ENCODE assay signal across 22 cellular contexts in genomic region chr2:13230221-13230620, GRCh38.
DNase-seq lines count a peak whose midpoint lies in the region; ATAC-seq, FAIRE-seq and TF ChIP-seq lines count a peak whose summit lies in the region.
"Had no signal": no experiment of that assay in that cellular context is flagged by ENCODE, and none has a peak within 500 bp of the region (broad histone marks: within the 10 kb centered on the region; RNA-seq: fewer than 3 reads in every experiment).

No MANE protein-coding gene starts in this region.

- H3K4me1 ChIP-seq in SK-N-SH (ENCODE audit: control insufficient read depth in 1 of 2, insufficient read depth in 2 of 2, low read depth in 1 of 2, low read length in 1 of 2) = no peaks in the 10 kb centered on the region; a peak in 1 of 4 replicates
- H3K4me1 ChIP-seq: left ventricle myocardium inferior, spleen, vagina had no signal

- in situ Hi-C loops in brain microvascular endothelial cell (cut with HindIII; ENCODE audit: low pct_ligation_motif_present, low sequenced_read_pairs) = no loop called here

- no peak overlapping the region for H3K4me2 ChIP-seq in SK-N-SH

- H3K27me3 ChIP-seq in SK-N-SH (ENCODE audit: insufficient read depth) (no peaks in the 10 kb centered on the region), brain microvascular endothelial cell (replicated peaks) (no peaks in the 10 kb centered on the region)
- H3K27me3 ChIP-seq: spleen, vagina had no signal

- H3F3A ChIP-seq in SK-N-SH (replicated peaks; ENCODE audit: insufficient read depth) = peaks cover 4% of the 10 kb centered on the region

- peaks cover 0 to 2% (median 0%) of the 10 kb centered on the region in 3 donors for H3K27me3 Mint-ChIP-seq in CD14-positive monocyte (ENCODE audit: low read depth in 3 of 3)
- H3K27me3 Mint-ChIP-seq: activated CD8-positive, alpha-beta memory T cell treated with anti-CD3 and anti-CD28 coated beads, Interleukin-2, amount 10 ng/mL, durations not matched to agents 7 days and 5 days had no signal

- no peaks in the 10 kb centered on the region for H3K9me2 ChIP-seq in SK-N-SH

- H3K4me3 ChIP-seq in SK-N-SH (ENCODE audit: low read depth in 2 of 2, low read length in 1 of 2) (no peak overlapping the region), brain microvascular endothelial cell (ENCODE audit: low read depth, low read length) (no peak overlapping the region)
- H3K4me3 ChIP-seq: left ventricle myocardium inferior, mucosa of descending colon, spleen, vagina had no signal

- H3K27ac ChIP-seq in SK-N-SH (ENCODE audit: low read depth in 2 of 2, low read length in 1 of 2) = no peak overlapping the region
- H3K27ac ChIP-seq in brain microvascular endothelial cell = no peak overlapping the region
- H3K27ac ChIP-seq: HL-60, left ventricle myocardium inferior, spleen, vagina had no signal

- no peak for TF ChIP-seq RAD21 in SK-N-SH (IDR thresholded peaks at IDR 0.05; ENCODE audit: low read length)

- H3K27ac Mint-ChIP-seq in CD14-positive monocyte = no peak overlapping the region
- H3K27ac Mint-ChIP-seq: activated CD8-positive, alpha-beta memory T cell treated with anti-CD3 and anti-CD28 coated beads, Interleukin-2, amount 10 ng/mL, durations not matched to agents 7 days and 5 days had no signal

- no peaks in the 10 kb centered on the region for H3K79me2 ChIP-seq in SK-N-SH (ENCODE audit: insufficient read depth)

- H4K20me1 ChIP-seq in SK-N-SH (ENCODE audit: insufficient read depth) = no peaks in the 10 kb centered on the region

- no peak for TF ChIP-seq EP300 in SK-N-SH (IDR thresholded peaks at IDR 0.05; ENCODE audit: borderline replicate concordance in 1 of 2, low read depth in 1 of 2, low read length in 1 of 2)

- CTCF ChIA-PET in SK-N-SH (lab: Yijun Ruan, JAX) = interaction anchor here (0.9 to 1.5 kb wide), 2 partner anchors 9 to 10 kb away, joined by 3 to 4 read pairs; no protein-coding TSS in a partner anchor

- no peak overlapping the region for H3K9ac ChIP-seq in SK-N-SH

- H3K36me3 Mint-ChIP-seq in CD14-positive monocyte = no peaks in the 10 kb centered on the region
- H3K36me3 Mint-ChIP-seq: activated CD8-positive, alpha-beta memory T cell treated with anti-CD3 and anti-CD28 coated beads, Interleukin-2, amount 10 ng/mL, durations not matched to agents 7 days and 5 days had no signal

- no peak for FAIRE-seq in urothelium cell line (lab: Jason Lieb, UNC)

- DNase-seq in SK-N-SH (peak; percentile 1), NCI-H748 (lab: John Stamatoyannopoulos, UW; ENCODE audit: unreplicated experiment) (peak; percentile 92), brain microvascular endothelial cell (peak; percentile 24), urothelium cell line (ENCODE audit: low spot score) (peak; percentile 27), amniotic stem cell (lab: John Stamatoyannopoulos, UW) (no peak), CD14-positive monocyte (ENCODE audit: low spot score) (no peak)
- DNase-seq: activated CD4-positive, alpha-beta T cell treated with anti-CD3 and anti-CD28 coated beads for 1 hour; activated CD8-positive, alpha-beta memory T cell treated with anti-CD3 and anti-CD28 coated beads, Interleukin-2, amount 10 ng/mL, durations not matched to agents 7 days and 5 days; activated effector memory CD4-positive, alpha-beta T cell treated with Interleukin-2 at 50 U/mL for 16 hours; C1 segment of cervical spinal cord; central memory CD4-positive, alpha-beta T cell; DMS79 treated with DMSO at 0.1 percent for 48 hours; left ventricle myocardium inferior; mucosa of descending colon; NCI-H1930; NK-92 treated with Interleukin-12 subunit alpha and Interleukin-12 subunit beta, amount 100 ng/mL, for 24 hours; spleen had no signal

- intact Hi-C loops in CD14-positive monocyte (cut with micrococcal nuclease) = no loop called here

- POLR2A ChIA-PET in SK-N-SH (lab: Yijun Ruan, JAX) = no interaction called here

- ATAC-seq in SK-N-SH treated with all-trans-retinoic acid at 6 μM for 48 hours = no peak
- no peak for ATAC-seq in HG02588 (IDR thresholded peaks at IDR 0.05; ENCODE audit: unreplicated experiment)
- ATAC-seq: activated CD8-positive, alpha-beta memory T cell treated with anti-CD3 and anti-CD28 coated beads, Interleukin-2, amount 10 ng/mL, durations not matched to agents 7 days and 5 days; mucosa of descending colon had no signal

- TF ChIP-seq CTCF in SK-N-SH (IDR thresholded peaks at IDR 0.05) (no peak), brain microvascular endothelial cell (IDR thresholded peaks at IDR 0.05; ENCODE audit: low read depth, low read length, missing control alignments) (no peak), CD14-positive monocyte (IDR thresholded peaks at IDR 0.05) (no peak)

- H3K9me3 Mint-ChIP-seq in CD14-positive monocyte = peaks cover 0 to 2% (median 0%) of the 10 kb centered on the region in 7 donors
- H3K9me3 Mint-ChIP-seq: neural crest cell had no signal

- no peak overlapping the region for H2AFZ ChIP-seq in SK-N-SH (ENCODE audit: low read depth)

- H3K36me3 ChIP-seq in SK-N-SH (replicated peaks in 1 of 2; ENCODE audit: control insufficient read depth in 1 of 2, insufficient read depth in 2 of 2, low read length in 1 of 2) = no peaks in the 10 kb centered on the region
- no peaks in the 10 kb centered on the region for H3K36me3 ChIP-seq in brain microvascular endothelial cell (replicated peaks)
- H3K36me3 ChIP-seq: left ventricle myocardium inferior, spleen, vagina had no signal

- no peaks in the 10 kb centered on the region for H3K4me1 Mint-ChIP-seq in CD14-positive monocyte
- H3K4me1 Mint-ChIP-seq: activated CD8-positive, alpha-beta memory T cell treated with anti-CD3 and anti-CD28 coated beads, Interleukin-2, amount 10 ng/mL, durations not matched to agents 7 days and 5 days; neural crest cell had no signal

- no peaks in the 10 kb centered on the region; the same call in 1 of the 2 replicates for H3K9me3 ChIP-seq in SK-N-SH
- H3K9me3 ChIP-seq: left ventricle myocardium inferior, mucosa of descending colon, spleen, vagina had no signal

- H3K4me3 Mint-ChIP-seq in CD14-positive monocyte = no peak overlapping the region
- H3K4me3 Mint-ChIP-seq: activated CD8-positive, alpha-beta memory T cell treated with anti-CD3 and anti-CD28 coated beads, Interleukin-2, amount 10 ng/mL, durations not matched to agents 7 days and 5 days; neural crest cell had no signal

- 11% methylated on average over 1 of the region's 1 CpG for WGBS in SK-N-SH (ENCODE audit: low lambda C conversion rate)

TF ChIP-seq in SK-N-SH, 30 proteins besides CTCF, POLR2A, EP300 and RAD21 (continues in another document):
- TF ChIP-seq TCF12 (IDR thresholded peaks at IDR 0.05) (no peak), USF2 (IDR thresholded peaks at IDR 0.05; ENCODE audit: borderline replicate concordance, low read depth, low read length) (no peak), MXI1 (IDR thresholded peaks at IDR 0.05; ENCODE audit: low read depth, low read length) (no peak), GABPA (IDR thresholded peaks at IDR 0.05; ENCODE audit: low read depth) (no peak), ZBTB33 (IDR thresholded peaks at IDR 0.05; ENCODE audit: borderline replicate concordance, low read depth) (no peak)

TF ChIP-seq in SK-N-SH treated with all-trans-retinoic acid at 6 μM for 48 hours, 23 proteins besides CTCF, POLR2A, EP300 and RAD21:
- no peak for TF ChIP-seq ZFP3 (CRISPR knock-in tag; IDR thresholded peaks at IDR 0.05)
- no peak for TF ChIP-seq CSDC2 (CRISPR knock-in tag; IDR thresholded peaks at IDR 0.05)
- TF ChIP-seq GLIS3 (CRISPR knock-in tag; IDR thresholded peaks at IDR 0.05) = no peak
- no peak for TF ChIP-seq ARNTL (CRISPR knock-in tag; IDR thresholded peaks at IDR 0.05; ENCODE audit: borderline replicate concordance, low read depth)
TF ChIP-seq in SK-N-SH treated with all-trans-retinoic acid at 6 μM for 48 hours: peak in this region for 0.

Comparison
In these comparisons a context has a peak if more than half of its experiments do, and no peak if none do; other contexts are left out.
1. DNase-seq: peak in SK-N-SH (single experiment), NCI-H748 (single experiment), brain microvascular endothelial cell (single experiment) and urothelium cell line (single experiment); none in amniotic stem cell (single experiment) and CD14-positive monocyte (single experiment).